Comparison of ENCODE assay signal across 1 cellular context in genomic region chr5:111158105-111158744, GRCh38.
TF ChIP-seq lines count a peak whose summit lies in the region.

No MANE protein-coding gene starts in this region.

TF ChIP-seq in K562, 482 proteins besides CTCF, POLR2A, EP300 and RAD21 (continued from another document):
- TF ChIP-seq, protein P1, sequence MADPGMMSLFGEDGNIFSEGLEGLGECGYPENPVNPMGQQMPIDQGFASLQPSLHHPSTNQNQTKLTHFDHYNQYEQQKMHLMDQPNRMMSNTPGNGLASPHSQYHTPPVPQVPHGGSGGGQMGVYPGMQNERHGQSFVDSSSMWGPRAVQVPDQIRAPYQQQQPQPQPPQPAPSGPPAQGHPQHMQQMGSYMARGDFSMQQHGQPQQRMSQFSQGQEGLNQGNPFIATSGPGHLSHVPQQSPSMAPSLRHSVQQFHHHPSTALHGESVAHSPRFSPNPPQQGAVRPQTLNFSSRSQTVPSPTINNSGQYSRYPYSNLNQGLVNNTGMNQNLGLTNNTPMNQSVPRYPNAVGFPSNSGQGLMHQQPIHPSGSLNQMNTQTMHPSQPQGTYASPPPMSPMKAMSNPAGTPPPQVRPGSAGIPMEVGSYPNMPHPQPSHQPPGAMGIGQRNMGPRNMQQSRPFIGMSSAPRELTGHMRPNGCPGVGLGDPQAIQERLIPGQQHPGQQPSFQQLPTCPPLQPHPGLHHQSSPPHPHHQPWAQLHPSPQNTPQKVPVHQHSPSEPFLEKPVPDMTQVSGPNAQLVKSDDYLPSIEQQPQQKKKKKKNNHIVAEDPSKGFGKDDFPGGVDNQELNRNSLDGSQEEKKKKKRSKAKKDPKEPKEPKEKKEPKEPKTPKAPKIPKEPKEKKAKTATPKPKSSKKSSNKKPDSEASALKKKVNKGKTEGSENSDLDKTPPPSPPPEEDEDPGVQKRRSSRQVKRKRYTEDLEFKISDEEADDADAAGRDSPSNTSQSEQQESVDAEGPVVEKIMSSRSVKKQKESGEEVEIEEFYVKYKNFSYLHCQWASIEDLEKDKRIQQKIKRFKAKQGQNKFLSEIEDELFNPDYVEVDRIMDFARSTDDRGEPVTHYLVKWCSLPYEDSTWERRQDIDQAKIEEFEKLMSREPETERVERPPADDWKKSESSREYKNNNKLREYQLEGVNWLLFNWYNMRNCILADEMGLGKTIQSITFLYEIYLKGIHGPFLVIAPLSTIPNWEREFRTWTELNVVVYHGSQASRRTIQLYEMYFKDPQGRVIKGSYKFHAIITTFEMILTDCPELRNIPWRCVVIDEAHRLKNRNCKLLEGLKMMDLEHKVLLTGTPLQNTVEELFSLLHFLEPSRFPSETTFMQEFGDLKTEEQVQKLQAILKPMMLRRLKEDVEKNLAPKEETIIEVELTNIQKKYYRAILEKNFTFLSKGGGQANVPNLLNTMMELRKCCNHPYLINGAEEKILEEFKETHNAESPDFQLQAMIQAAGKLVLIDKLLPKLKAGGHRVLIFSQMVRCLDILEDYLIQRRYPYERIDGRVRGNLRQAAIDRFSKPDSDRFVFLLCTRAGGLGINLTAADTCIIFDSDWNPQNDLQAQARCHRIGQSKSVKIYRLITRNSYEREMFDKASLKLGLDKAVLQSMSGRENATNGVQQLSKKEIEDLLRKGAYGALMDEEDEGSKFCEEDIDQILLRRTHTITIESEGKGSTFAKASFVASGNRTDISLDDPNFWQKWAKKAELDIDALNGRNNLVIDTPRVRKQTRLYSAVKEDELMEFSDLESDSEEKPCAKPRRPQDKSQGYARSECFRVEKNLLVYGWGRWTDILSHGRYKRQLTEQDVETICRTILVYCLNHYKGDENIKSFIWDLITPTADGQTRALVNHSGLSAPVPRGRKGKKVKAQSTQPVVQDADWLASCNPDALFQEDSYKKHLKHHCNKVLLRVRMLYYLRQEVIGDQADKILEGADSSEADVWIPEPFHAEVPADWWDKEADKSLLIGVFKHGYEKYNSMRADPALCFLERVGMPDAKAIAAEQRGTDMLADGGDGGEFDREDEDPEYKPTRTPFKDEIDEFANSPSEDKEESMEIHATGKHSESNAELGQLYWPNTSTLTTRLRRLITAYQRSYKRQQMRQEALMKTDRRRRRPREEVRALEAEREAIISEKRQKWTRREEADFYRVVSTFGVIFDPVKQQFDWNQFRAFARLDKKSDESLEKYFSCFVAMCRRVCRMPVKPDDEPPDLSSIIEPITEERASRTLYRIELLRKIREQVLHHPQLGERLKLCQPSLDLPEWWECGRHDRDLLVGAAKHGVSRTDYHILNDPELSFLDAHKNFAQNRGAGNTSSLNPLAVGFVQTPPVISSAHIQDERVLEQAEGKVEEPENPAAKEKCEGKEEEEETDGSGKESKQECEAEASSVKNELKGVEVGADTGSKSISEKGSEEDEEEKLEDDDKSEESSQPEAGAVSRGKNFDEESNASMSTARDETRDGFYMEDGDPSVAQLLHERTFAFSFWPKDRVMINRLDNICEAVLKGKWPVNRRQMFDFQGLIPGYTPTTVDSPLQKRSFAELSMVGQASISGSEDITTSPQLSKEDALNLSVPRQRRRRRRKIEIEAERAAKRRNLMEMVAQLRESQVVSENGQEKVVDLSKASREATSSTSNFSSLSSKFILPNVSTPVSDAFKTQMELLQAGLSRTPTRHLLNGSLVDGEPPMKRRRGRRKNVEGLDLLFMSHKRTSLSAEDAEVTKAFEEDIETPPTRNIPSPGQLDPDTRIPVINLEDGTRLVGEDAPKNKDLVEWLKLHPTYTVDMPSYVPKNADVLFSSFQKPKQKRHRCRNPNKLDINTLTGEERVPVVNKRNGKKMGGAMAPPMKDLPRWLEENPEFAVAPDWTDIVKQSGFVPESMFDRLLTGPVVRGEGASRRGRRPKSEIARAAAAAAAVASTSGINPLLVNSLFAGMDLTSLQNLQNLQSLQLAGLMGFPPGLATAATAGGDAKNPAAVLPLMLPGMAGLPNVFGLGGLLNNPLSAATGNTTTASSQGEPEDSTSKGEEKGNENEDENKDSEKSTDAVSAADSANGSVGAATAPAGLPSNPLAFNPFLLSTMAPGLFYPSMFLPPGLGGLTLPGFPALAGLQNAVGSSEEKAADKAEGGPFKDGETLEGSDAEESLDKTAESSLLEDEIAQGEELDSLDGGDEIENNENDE (IDR thresholded peaks at IDR 0.05; ENCODE audit: low read depth, low read length): no peak
- TF ChIP-seq BHLHE40 (IDR thresholded peaks at IDR 0.05; ENCODE audit: low read length) (0 out of 2 replicates have a peak, but pooled peaks have one; percentile 16), CREB1 (IDR thresholded peaks at IDR 0.05) (no peak), CREB1 (CRISPR knock-in tag; IDR thresholded peaks at IDR 0.05) (no peak), ZFP36 (IDR thresholded peaks at IDR 0.05; ENCODE audit: low read depth, low read length, partially characterized antibody) (peak; percentile 9), DEAF1 (CRISPR knock-in tag; IDR thresholded peaks at IDR 0.05) (peak; percentile 87), TEAD4 (IDR thresholded peaks at IDR 0.05; ENCODE audit: low read length) (0 out of 2 replicates have a peak, but pooled peaks have one; percentile 18), TEAD4 (CRISPR knock-in tag; IDR thresholded peaks at IDR 0.05; ENCODE audit: borderline replicate concordance) (no peak), EP400 (IDR thresholded peaks at IDR 0.05) (no peak)
- TF ChIP-seq, protein P2, sequence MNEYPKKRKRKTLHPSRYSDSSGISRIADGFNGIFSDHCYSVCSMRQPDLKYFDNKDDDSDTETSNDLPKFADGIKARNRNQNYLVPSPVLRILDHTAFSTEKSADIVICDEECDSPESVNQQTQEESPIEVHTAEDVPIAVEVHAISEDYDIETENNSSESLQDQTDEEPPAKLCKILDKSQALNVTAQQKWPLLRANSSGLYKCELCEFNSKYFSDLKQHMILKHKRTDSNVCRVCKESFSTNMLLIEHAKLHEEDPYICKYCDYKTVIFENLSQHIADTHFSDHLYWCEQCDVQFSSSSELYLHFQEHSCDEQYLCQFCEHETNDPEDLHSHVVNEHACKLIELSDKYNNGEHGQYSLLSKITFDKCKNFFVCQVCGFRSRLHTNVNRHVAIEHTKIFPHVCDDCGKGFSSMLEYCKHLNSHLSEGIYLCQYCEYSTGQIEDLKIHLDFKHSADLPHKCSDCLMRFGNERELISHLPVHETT (CRISPR knock-in tag; conservative IDR thresholded peaks at IDR 0.05 in 1 of 2, IDR thresholded peaks at IDR 0.05 in 1 of 2): no peak
- TF ChIP-seq, protein P3, sequence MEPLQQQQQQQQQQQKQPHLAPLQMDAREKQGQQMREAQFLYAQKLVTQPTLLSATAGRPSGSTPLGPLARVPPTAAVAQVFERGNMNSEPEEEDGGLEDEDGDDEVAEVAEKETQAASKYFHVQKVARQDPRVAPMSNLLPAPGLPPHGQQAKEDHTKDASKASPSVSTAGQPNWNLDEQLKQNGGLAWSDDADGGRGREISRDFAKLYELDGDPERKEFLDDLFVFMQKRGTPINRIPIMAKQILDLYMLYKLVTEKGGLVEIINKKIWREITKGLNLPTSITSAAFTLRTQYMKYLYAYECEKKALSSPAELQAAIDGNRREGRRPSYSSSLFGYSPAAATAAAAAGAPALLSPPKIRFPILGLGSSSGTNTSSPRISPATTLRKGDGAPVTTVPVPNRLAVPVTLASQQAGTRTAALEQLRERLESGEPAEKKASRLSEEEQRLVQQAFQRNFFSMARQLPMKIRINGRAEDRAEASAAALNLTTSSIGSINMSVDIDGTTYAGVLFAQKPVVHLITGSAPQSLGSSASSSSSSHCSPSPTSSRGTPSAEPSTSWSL (CRISPR knock-in tag; IDR thresholded peaks at IDR 0.05; ENCODE audit: borderline replicate concordance): no peak
TF ChIP-seq in K562: peak in this region for 8.
